In genomic region chr9:93304574-93305496, GRCh38 we compare ENCODE assay signal across 8 cellular contexts.
DNase-seq lines count a peak whose midpoint lies in the region; ATAC-seq and TF ChIP-seq lines count a peak whose summit lies in the region.

No MANE protein-coding gene starts in this region.

- TF ChIP-seq CTCF in NB4 (IDR thresholded peaks at IDR 0.05; ENCODE audit: low read depth, low read length) (peak; percentile 44), astrocyte of the cerebellum (IDR thresholded peaks at IDR 0.05; ENCODE audit: low read depth, low read length, missing control alignments) (peak; percentile 87)

- TF ChIP-seq POLR2A in NB4 (IDR thresholded peaks at IDR 0.05; ENCODE audit: extremely low read depth, insufficient read length), result no peak

- H3K4me3 ChIP-seq in NB4 (ENCODE audit: low read depth, low read length) (no peak overlapping the region), astrocyte of the cerebellum (ENCODE audit: low read depth, low read length) (no peak overlapping the region), skeletal muscle cell (ENCODE audit: low read depth, low read length) (no peak overlapping the region)

- DNase-seq in NCI-H82 (lab: John Stamatoyannopoulos, UW) (peak; percentile 61), NCI-H82 treated with DMSO at 0.1 percent for 48 hours (lab: John Stamatoyannopoulos, UW; ENCODE audit: unreplicated experiment) (no peak), NB4 (ENCODE audit: low read depth) (peak; percentile 42), astrocyte of the cerebellum (ENCODE audit: low read depth) (peak; percentile 38), hippocampal formation (lab: John Stamatoyannopoulos, UW) (peak; percentile 20 to 49), skeletal muscle cell (ENCODE audit: low read depth) (peak; percentile 5)

- in situ Hi-C loops in astrocyte of the cerebellum (cut with HindIII; ENCODE audit: low sequenced_read_pairs), result no loop called here

- ATAC-seq in HG02610 (IDR thresholded peaks at IDR 0.05; ENCODE audit: unreplicated experiment), result no peak
- no peak for ATAC-seq in HG02623 (IDR thresholded peaks at IDR 0.05; ENCODE audit: unreplicated experiment)
